Comparison of ENCODE assay signal across 8 cellular contexts in the genomic region with DNA sequence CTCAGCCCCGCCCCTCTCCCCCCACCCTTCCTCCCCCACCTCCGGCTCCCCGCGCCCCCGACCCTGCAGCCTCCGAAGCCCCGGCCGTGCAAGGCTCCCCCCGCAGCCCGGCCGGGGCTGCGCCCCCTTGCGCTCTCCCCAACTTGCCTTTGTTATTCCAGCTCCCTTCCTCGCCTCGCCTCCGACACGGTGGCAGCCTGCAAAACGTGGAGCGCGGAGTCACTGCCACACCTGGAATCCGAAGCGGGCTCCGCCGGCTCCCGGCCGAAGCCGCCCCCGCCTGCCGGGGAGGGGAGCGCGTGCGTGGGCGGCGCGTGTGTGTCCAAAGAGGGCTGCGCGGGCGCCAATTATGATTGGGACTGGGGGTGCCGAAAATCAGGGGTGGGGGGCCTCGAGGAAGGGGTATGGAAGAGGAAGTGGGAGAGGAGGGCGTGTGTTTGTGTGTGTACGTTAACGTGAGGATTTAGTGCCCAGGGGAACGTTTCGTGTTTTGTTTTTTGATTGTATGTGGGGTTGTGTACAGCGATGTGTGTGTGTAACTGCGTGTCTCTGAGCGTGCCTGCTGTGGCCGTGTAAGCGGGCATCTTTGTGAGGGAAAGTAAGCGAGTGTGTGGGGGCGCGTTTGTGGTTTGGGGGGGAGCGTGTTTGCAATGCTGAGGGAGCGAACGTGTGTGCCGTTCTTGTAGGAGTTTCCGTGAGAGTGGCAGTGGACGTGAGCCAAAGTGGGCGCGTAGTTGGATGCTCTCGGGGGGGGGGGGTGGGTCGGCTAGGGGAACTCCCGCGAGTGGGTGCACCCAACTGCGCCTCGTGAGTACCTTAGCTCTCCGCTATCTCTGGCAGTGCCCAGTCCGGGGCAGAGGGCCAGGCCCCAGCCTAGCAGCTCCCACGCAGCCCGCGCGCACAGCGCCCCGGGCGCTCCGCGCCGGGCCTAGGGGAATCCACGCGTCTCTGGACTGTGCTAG. TPM values are rescaled to one million over a fixed set of nuclear protein-coding genes. Genes with fewer than 3 reads are reported as not detected.
DNase-seq lines count a peak whose midpoint lies in the region; ATAC-seq, FAIRE-seq and TF ChIP-seq lines count a peak whose summit lies in the region.

No MANE protein-coding gene starts in this region.

- TF ChIP-seq POLR2A in A549 (IDR thresholded peaks at IDR 0.05; ENCODE audit: low read length) = no peak

- H3K27ac Mint-ChIP-seq in activated CD4-positive, alpha-beta T cell treated with anti-CD3 and anti-CD28 coated beads, Interleukin-2, amount 10 ng/mL, durations not matched to agents 7 days and 5 days = peak overlapping the region; percentile 86

- H3K4me3 ChIP-seq in A549 = peak overlapping the region; percentile 96
- peak overlapping the region; percentile 88 for H3K4me3 ChIP-seq in coronary artery

- no peaks in the 10 kb centered on the region for H3K9me3 Mint-ChIP-seq in activated CD4-positive, alpha-beta T cell treated with anti-CD3 and anti-CD28 coated beads, Interleukin-2, amount 10 ng/mL, durations not matched to agents 7 days and 5 days

- TF ChIP-seq EP300 in A549 (IDR thresholded peaks at IDR 0.05) = no peak

- CTCF ChIA-PET in A549 (lab: Yijun Ruan, JAX) = interaction anchor here (0.5 to 34.5 kb wide), 23 partner anchors 8 to 1020 kb away, joined by 3 to 373 read pairs (median 4); no protein-coding TSS in a partner anchor
- CTCF ChIA-PET in activated CD4-positive, alpha-beta T cell treated with anti-CD3 and anti-CD28 coated beads, Interleukin-2, amount 10 ng/mL, durations not matched to agents 7 days and 5 days (lab: Charles Lee) = interaction anchor here (1.3 kb wide), 2 partner anchors 9 to 128 kb away, joined by 4 read pairs; no protein-coding TSS in a partner anchor

- H3K4me1 ChIP-seq in A549 = peaks cover 24% of the 10 kb centered on the region

- FAIRE-seq in A549 (lab: Jason Lieb, UNC) = no peak

- H3K4me3 Mint-ChIP-seq in activated CD4-positive, alpha-beta T cell treated with anti-CD3 and anti-CD28 coated beads, Interleukin-2, amount 10 ng/mL, durations not matched to agents 7 days and 5 days = peak overlapping the region; percentile 78

- no peak for TF ChIP-seq CTCF in A549 (IDR thresholded peaks at IDR 0.05)
- TF ChIP-seq CTCF in coronary artery (IDR thresholded peaks at IDR 0.05) = no peak

- peaks cover 21% of the 10 kb centered on the region for H3K27me3 Mint-ChIP-seq in activated CD4-positive, alpha-beta T cell treated with anti-CD3 and anti-CD28 coated beads, Interleukin-2, amount 10 ng/mL, durations not matched to agents 7 days and 5 days

- H3K4me1 Mint-ChIP-seq in activated CD4-positive, alpha-beta T cell treated with anti-CD3 and anti-CD28 coated beads, Interleukin-2, amount 10 ng/mL, durations not matched to agents 7 days and 5 days = peaks cover 65% of the 10 kb centered on the region

- H3K36me3 Mint-ChIP-seq in activated CD4-positive, alpha-beta T cell treated with anti-CD3 and anti-CD28 coated beads, Interleukin-2, amount 10 ng/mL, durations not matched to agents 7 days and 5 days (ENCODE audit: low read depth) = peaks cover 3% of the 10 kb centered on the region

- H3K27me3 ChIP-seq in layer of hippocampus (ENCODE audit: control insufficient read depth, insufficient read depth, low read length) = no peaks in the 10 kb centered on the region

- DNase-seq in A549 (ENCODE audit: low read depth in 1 of 2, low spot score in 1 of 2) = peak; percentile 83 to 85
- peak; percentile 80 for DNase-seq in GM19238 (ENCODE audit: insufficient read length, low spot score)
- DNase-seq in NCI-H446 (lab: John Stamatoyannopoulos, UW) = peak; percentile 35 to 67
- peak; percentile 86 for DNase-seq in activated CD4-positive, alpha-beta T cell treated with anti-CD3 and anti-CD28 coated beads, Interleukin-2, amount 10 ng/mL, durations not matched to agents 7 days and 5 days
- peak; percentile 93 for DNase-seq in coronary artery (ENCODE audit: low spot score)
- DNase-seq in stimulated activated CD4-positive, alpha-beta T cell treated with anti-CD3 and anti-CD28 coated beads, Interleukin-15, amount 100 ng/mL, for 24 hours = peak; percentile 88
- DNase-seq in NK-92 (lab: John Stamatoyannopoulos, UW; ENCODE audit: unreplicated experiment) = no peak

- TF ChIP-seq RAD21 in A549 (conservative IDR thresholded peaks at IDR 0.05 in 1 of 2, IDR thresholded peaks at IDR 0.05 in 1 of 2) = peak in 1 of 2 experiments; percentile 39; a peak in 3 of 5 replicates

- 4% methylated on average over 27 of the region's 81 CpGs for WGBS in A549 (ENCODE audit: missing lambda C conversion rate)

- H3K27ac ChIP-seq in A549 (peak overlapping the region; percentile 91 to 98), coronary artery (peak overlapping the region; percentile 98 to 100), layer of hippocampus (ENCODE audit: low read depth, low read length) (peak overlapping the region; percentile 48)

- POLR2A ChIA-PET in A549 (lab: Yijun Ruan, JAX) = interaction anchor here (0.5 to 7.1 kb wide), 9 partner anchors 11 to 1020 kb away, joined by 3 to 42 read pairs (median 3); no protein-coding TSS in a partner anchor
- POLR2A ChIA-PET in activated CD4-positive, alpha-beta T cell treated with anti-CD3 and anti-CD28 coated beads, Interleukin-2, amount 10 ng/mL, durations not matched to agents 7 days and 5 days (lab: Charles Lee) = no interaction called here

- no peaks in the 10 kb centered on the region for H3K9me3 ChIP-seq in A549

- peak; percentile 12 to 20; a peak in 4 of 6 replicates for ATAC-seq in A549

- H3K4me2 ChIP-seq in A549 = peak overlapping the region; percentile 98

TF ChIP-seq in A549, 52 proteins besides CTCF, POLR2A, EP300 and RAD21 (continues in another document):
- no peak for TF ChIP-seq NPAS2 (CRISPR knock-in tag; IDR thresholded peaks at IDR 0.05; ENCODE audit: borderline replicate concordance)
- TF ChIP-seq, protein P1, sequence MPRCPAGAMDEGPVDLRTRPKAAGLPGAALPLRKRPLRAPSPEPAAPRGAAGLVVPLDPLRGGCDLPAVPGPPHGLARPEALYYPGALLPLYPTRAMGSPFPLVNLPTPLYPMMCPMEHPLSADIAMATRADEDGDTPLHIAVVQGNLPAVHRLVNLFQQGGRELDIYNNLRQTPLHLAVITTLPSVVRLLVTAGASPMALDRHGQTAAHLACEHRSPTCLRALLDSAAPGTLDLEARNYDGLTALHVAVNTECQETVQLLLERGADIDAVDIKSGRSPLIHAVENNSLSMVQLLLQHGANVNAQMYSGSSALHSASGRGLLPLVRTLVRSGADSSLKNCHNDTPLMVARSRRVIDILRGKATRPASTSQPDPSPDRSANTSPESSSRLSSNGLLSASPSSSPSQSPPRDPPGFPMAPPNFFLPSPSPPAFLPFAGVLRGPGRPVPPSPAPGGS (IDR thresholded peaks at IDR 0.05) = no peak
- TF ChIP-seq, protein P2, sequence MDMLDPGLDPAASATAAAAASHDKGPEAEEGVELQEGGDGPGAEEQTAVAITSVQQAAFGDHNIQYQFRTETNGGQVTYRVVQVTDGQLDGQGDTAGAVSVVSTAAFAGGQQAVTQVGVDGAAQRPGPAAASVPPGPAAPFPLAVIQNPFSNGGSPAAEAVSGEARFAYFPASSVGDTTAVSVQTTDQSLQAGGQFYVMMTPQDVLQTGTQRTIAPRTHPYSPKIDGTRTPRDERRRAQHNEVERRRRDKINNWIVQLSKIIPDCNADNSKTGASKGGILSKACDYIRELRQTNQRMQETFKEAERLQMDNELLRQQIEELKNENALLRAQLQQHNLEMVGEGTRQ (IDR thresholded peaks at IDR 0.05) = no peak
- no peak for TF ChIP-seq KDM1A (IDR thresholded peaks at IDR 0.05; ENCODE audit: low read depth)
- TF ChIP-seq, protein P3, sequence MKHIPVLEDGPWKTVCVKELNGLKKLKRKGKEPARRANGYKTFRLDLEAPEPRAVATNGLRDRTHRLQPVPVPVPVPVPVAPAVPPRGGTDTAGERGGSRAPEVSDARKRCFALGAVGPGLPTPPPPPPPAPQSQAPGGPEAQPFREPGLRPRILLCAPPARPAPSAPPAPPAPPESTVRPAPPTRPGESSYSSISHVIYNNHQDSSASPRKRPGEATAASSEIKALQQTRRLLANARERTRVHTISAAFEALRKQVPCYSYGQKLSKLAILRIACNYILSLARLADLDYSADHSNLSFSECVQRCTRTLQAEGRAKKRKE (CRISPR knock-in tag; IDR thresholded peaks at IDR 0.05; ENCODE audit: low read depth) = no peak
- no peak for TF ChIP-seq GATA3 (IDR thresholded peaks at IDR 0.05; ENCODE audit: borderline replicate concordance)
- TF ChIP-seq SMC3 (IDR thresholded peaks at IDR 0.05) = peak; percentile 58
- TF ChIP-seq ESRRA (IDR thresholded peaks at IDR 0.05; ENCODE audit: borderline replicate concordance, low read length) = no peak
- TF ChIP-seq CBX8 (IDR thresholded peaks at IDR 0.05) = no peak
- TF ChIP-seq SREBF2 (IDR thresholded peaks at IDR 0.05) = no peak
- TF ChIP-seq, protein P4, sequence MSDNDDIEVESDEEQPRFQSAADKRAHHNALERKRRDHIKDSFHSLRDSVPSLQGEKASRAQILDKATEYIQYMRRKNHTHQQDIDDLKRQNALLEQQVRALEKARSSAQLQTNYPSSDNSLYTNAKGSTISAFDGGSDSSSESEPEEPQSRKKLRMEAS (IDR thresholded peaks at IDR 0.05) = peak; percentile 88
- no peak for TF ChIP-seq NFE2L2 (conservative IDR thresholded peaks at IDR 0.05; ENCODE audit: low read length)
- TF ChIP-seq RNF2 (IDR thresholded peaks at IDR 0.05; ENCODE audit: borderline replicate concordance, low read depth) = no peak
- TF ChIP-seq CHD2 (IDR thresholded peaks at IDR 0.05; ENCODE audit: low read length, partially characterized antibody) = no peak
- no peak for TF ChIP-seq TFCP2L1 (CRISPR knock-in tag; IDR thresholded peaks at IDR 0.05)
- TF ChIP-seq TP53 (CRISPR knock-in tag; IDR thresholded peaks at IDR 0.05) = no peak
- no peak for TF ChIP-seq HOXA7 (CRISPR knock-in tag; IDR thresholded peaks at IDR 0.05)
- TF ChIP-seq PHF8 (IDR thresholded peaks at IDR 0.05; ENCODE audit: borderline replicate concordance, low read depth) = no peak
- TF ChIP-seq, protein P5, sequence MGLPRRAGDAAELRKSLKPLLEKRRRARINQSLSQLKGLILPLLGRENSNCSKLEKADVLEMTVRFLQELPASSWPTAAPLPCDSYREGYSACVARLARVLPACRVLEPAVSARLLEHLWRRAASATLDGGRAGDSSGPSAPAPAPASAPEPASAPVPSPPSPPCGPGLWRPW (IDR thresholded peaks at IDR 0.05) = no peak

RNA-seq across cellular contexts. Expression of a gene that starts 1.2 kb away (rescaled TPM):
- polyA plus RNA-seq in A549 (2011; rRNA removed) = 8.1 and 14.7 TPM in 2 replicates
- 31.6 and 42.1 TPM in 2 replicates for polyA plus RNA-seq in A549 (2012; cell fraction: cytosol; rRNA removed)
- polyA plus RNA-seq in A549 (2012; cell fraction: nucleus; rRNA removed) = 63.3 and 68.3 TPM in 2 replicates
- polyA plus RNA-seq in A549 (2017; fragmentation: RNase III; extraction: RNeasy Plus Mini Kit Qiagen cat#74134 plus additional on column Dnase treatment) = 29.1 to 30.3 TPM (median 30.1 TPM) in 3 replicates
- 16.1 and 17.8 TPM in 2 replicates for polyA minus RNA-seq in A549 (2011; rRNA and poly(A)+ RNA removed)
- 10 to 100 TPM; 27.8 to 31.5 TPM for total RNA-seq in activated CD4-positive, alpha-beta T cell treated with anti-CD3 and anti-CD28 coated beads, Interleukin-2, amount 10 ng/mL, durations not matched to agents 7 days and 5 days

Comparison
In these comparisons a context has a peak if more than half of its experiments do, and no peak if none do; other contexts are left out.
1. H3K27ac ChIP-seq: peak in every context shown above with its lines; median percentile 99 in coronary artery; 94 in A549; 48 in layer of hippocampus.